ENCODE assay signal across 28 cellular contexts in genomic region chr17:36124879-36125824, GRCh38. TPM values are rescaled to one million over a fixed set of nuclear protein-coding genes. Genes with fewer than 3 reads are reported as not detected.
A peak's percentile ranks its signal among the peaks of the same experiment; 100 is the strongest.
DNase-seq lines count a peak whose midpoint lies in the region; ATAC-seq and TF ChIP-seq lines count a peak whose summit lies in the region.
"Had no signal": no experiment of that assay in that cellular context is flagged by ENCODE, and none has a peak within 500 bp of the region (broad histone marks: within the 10 kb centered on the region; RNA-seq: fewer than 3 reads in every experiment).

No MANE protein-coding gene starts in this region.

- no peak overlapping the region for H3K9ac ChIP-seq in subcutaneous abdominal adipose tissue (ENCODE audit: low read length in 5 of 5)

- H3K36me3 ChIP-seq in OCI-LY7 (ENCODE audit: insufficient read depth, low read length) (no peaks in the 10 kb centered on the region), subcutaneous abdominal adipose tissue (ENCODE audit: control insufficient read depth in 5 of 5, insufficient read depth in 5 of 5, low read length in 5 of 5) (no peaks in the 10 kb centered on the region), H7 (replicated peaks; ENCODE audit: control insufficient read depth, insufficient read depth, low read length) (no peaks in the 10 kb centered on the region)
- H3K36me3 ChIP-seq: prostate gland had no signal

- peak; percentile 8 for ATAC-seq in esophagus mucosa
- no peak for ATAC-seq in GM18909 (IDR thresholded peaks at IDR 0.05; ENCODE audit: poor library complexity, unreplicated experiment)
- ATAC-seq: PC-3; stimulated activated naive CD8-positive, alpha-beta T cell treated with anti-CD3 and anti-CD28 coated beads, Interleukin-15, amount 100 ng/mL, for 72 hours had no signal

- H3K4me2 ChIP-seq in OCI-LY7 (ENCODE audit: low read length) = no peak overlapping the region

- CTCF ChIA-PET in OCI-LY7 (lab: Charles Lee; ENCODE audit: unreplicated experiment) = no interaction called here

- intact Hi-C loops in OCI-LY7 (cut with micrococcal nuclease; ENCODE audit: unreplicated experiment) = no loop called here

- POLR2A ChIA-PET in OCI-LY7 (lab: Charles Lee) = no interaction called here

- H3K9me3 ChIP-seq in OCI-LY7 (ENCODE audit: low read length) (peaks cover 35% of the 10 kb centered on the region), subcutaneous abdominal adipose tissue (ENCODE audit: control insufficient read depth in 5 of 5, low read length in 5 of 5) (peaks cover 5 to 21% (median 19%) of the 10 kb centered on the region in 5 donors)
- H3K9me3 ChIP-seq: prostate gland had no signal

- H3K4me1 ChIP-seq in OCI-LY7 (ENCODE audit: insufficient read depth, low read length, poor library complexity, severe bottlenecking) (peaks cover 20% of the 10 kb centered on the region), subcutaneous abdominal adipose tissue (ENCODE audit: control insufficient read depth in 5 of 5, insufficient read depth in 5 of 5, low read length in 5 of 5) (no peaks in the 10 kb centered on the region)
- H3K4me1 ChIP-seq: prostate gland had no signal

- peak; percentile 17 for DNase-seq in NCI-H82 (lab: John Stamatoyannopoulos, UW)
- no peak for DNase-seq in NCI-H82 treated with DMSO at 0.1 percent for 48 hours (lab: John Stamatoyannopoulos, UW; ENCODE audit: unreplicated experiment)
- DNase-seq in OCI-LY7 (ENCODE audit: low spot score) = peak; percentile 59
- DNase-seq in pons (ENCODE audit: low spot score) = no peak
- DNase-seq in H7 = no peak
- DNase-seq: activated CD4-positive, alpha-beta memory T cell treated with anti-CD3 and anti-CD28 coated beads for 36 hours; activated naive CD4-positive, alpha-beta T cell treated with anti-CD3 and anti-CD28 coated beads, Interleukin-2, amount 10 ng/mL, durations not matched to agents 7 days and 5 days; activated T-cell treated with anti-CD3 and anti-CD28 coated beads, Interleukin-2, amount 50 U/mL, for 24 hours; C1 segment of cervical spinal cord; cerebellar nuclear complex; effector memory CD4-positive, alpha-beta T cell; GF-D8; NCI-H1436 treated with DMSO at 0.1 percent for 48 hours; NCI-H2171; NCI-H526 treated with DMSO at 0.1 percent for 48 hours; nephron progenitor cell; PC-3; stimulated activated CD4-positive, alpha-beta T cell treated with anti-CD3 and anti-CD28 coated beads, Interleukin-4, amount 100 ng/mL, for 1 hour; stimulated activated naive CD8-positive, alpha-beta T cell treated with anti-CD3 and anti-CD28 coated beads, Interleukin-15, amount 100 ng/mL, for 72 hours had no signal

- no peak overlapping the region for H2AFZ ChIP-seq in OCI-LY7 (ENCODE audit: low read length)

- BruUV-seq in OCI-LY7 (replicated peaks; lab: Mats Ljungman, UMichigan) = no TSS peak

- H3K9me2 ChIP-seq in OCI-LY7 (ENCODE audit: insufficient read depth, low read length) = no peaks in the 10 kb centered on the region

- H4K20me1 ChIP-seq in OCI-LY7 (ENCODE audit: insufficient read depth, low read length) = no peaks in the 10 kb centered on the region

- peak; percentile 47 for TF ChIP-seq CTCF in OCI-LY7 (conservative IDR thresholded peaks at IDR 0.05; ENCODE audit: low read length)

- H3K79me2 ChIP-seq in OCI-LY7 (ENCODE audit: insufficient read depth, low read depth, low read length) = no peaks in the 10 kb centered on the region

- H3K27ac ChIP-seq in OCI-LY7 (ENCODE audit: low read depth, low read length, poor library complexity, severe bottlenecking) (no peak overlapping the region), subcutaneous abdominal adipose tissue (ENCODE audit: low read depth, low read length) (no peak overlapping the region)
- H3K27ac ChIP-seq: prostate gland, skin epidermis, VCaP had no signal

- H3K27me3 ChIP-seq in subcutaneous abdominal adipose tissue (ENCODE audit: control insufficient read depth in 5 of 5, insufficient read depth in 4 of 5, low read length in 5 of 5) = peaks cover 0 to 5% (median 0%) of the 10 kb centered on the region in 5 donors
- no peaks in the 10 kb centered on the region for H3K27me3 ChIP-seq in H7 (ENCODE audit: control insufficient read depth, insufficient read depth, low read length)

- H3K4me3 ChIP-seq in OCI-LY7 (ENCODE audit: low read depth, low read length, poor library complexity, severe bottlenecking) (no peak overlapping the region), subcutaneous abdominal adipose tissue (ENCODE audit: low read depth in 1 of 5, low read length in 5 of 5) (peak overlapping the region in 3 of 5 donors; percentile 7 to 27 (median 17)), H7 (ENCODE audit: insufficient read depth, low read depth, low read length) (no peak overlapping the region)
- H3K4me3 ChIP-seq: prostate gland, skin epidermis had no signal

RNA-seq across cellular contexts. Expression of gene CCL4, which starts 21.5 kb away (rescaled TPM):
- total RNA-seq in OCI-LY7 (2014; rRNA removed; shearing (Covaris generic)) = 0.09 TPM in 1 of 2 replicates, not detected in the other
- total RNA-seq in OCI-LY7 (2022) = not detected in 2 replicates
- not detected for total RNA-seq in esophagus mucosa
- total RNA-seq in H7 (2014; rRNA removed; shearing (Covaris generic)) = not detected in 2 replicates
- total RNA-seq: A172, kidney epithelial cell, mesothelial cell of epicardium, PC-3 had no signal

RNA-seq across cellular contexts. Expression of gene CCL3, which starts 35.2 kb away (rescaled TPM):
- total RNA-seq in OCI-LY7 (2014; rRNA removed; shearing (Covaris generic)) = not detected in 2 replicates
- total RNA-seq in OCI-LY7 (2022) (not detected in 2 replicates), esophagus mucosa (not detected)
- not detected in 2 replicates for total RNA-seq in H7 (2014; rRNA removed; shearing (Covaris generic))
- total RNA-seq: A172, mesothelial cell of epicardium, PC-3, prostate gland had no signal

RNA-seq across cellular contexts. Expression of gene TBC1D3B, which starts 51.3 kb away (rescaled TPM):
- total RNA-seq in OCI-LY7 (2014; rRNA removed; shearing (Covaris generic)) = 1.5 and 3.0 TPM in 2 replicates
- total RNA-seq in OCI-LY7 (2022) (12.8 and 13.8 TPM in 2 replicates), esophagus mucosa (7.2 TPM)
- 1.1 TPM in 1 of 2 replicates, not detected in the other for total RNA-seq in H7 (2014; rRNA removed; shearing (Covaris generic))
- total RNA-seq: kidney epithelial cell had no signal

Comparison
In these comparisons a context has a peak if more than half of its experiments do, and no peak if none do; other contexts are left out.
1. DNase-seq: peak in NCI-H82 (single experiment) and OCI-LY7 (single experiment); none in NCI-H82 treated with DMSO at 0.1 percent for 48 hours (single experiment), pons (single experiment) and H7 (single experiment).
2. H3K4me3 ChIP-seq: peak in subcutaneous abdominal adipose tissue (3 of 5); none in OCI-LY7 (single experiment) and H7 (single experiment).